ENCODE assay signal across 8 cellular contexts in the genomic region with DNA sequence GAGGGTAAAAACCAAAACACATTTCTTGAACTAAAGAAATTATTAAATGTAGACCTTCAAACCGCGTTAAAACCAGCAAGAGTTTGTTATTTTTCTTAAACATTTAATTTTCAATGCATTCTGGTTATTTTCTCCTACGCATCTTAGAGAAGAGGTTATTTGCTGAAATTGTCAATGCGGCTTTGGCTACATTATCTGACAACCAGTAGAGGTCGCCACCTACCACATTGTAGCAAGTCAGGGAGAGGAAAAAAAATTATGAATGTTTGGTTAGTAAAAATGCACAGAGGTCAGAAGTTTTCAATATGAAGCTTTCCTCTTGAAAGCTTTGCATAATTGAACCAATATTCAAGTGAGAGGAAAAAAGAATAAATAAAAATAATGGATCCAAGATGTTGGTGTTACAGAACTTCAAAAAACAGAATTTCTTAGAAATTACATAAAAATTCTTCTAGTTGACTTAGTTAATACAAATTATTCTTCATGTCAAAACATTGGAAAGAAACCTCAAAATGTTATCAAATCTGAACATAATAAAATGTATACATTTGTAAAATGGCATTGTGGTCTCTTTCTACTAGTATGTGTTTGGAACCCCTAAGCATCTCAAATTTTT.
DNase-seq lines count a peak whose midpoint lies in the region; FAIRE-seq and TF ChIP-seq lines count a peak whose summit lies in the region.

No MANE protein-coding gene starts in this region.

- H3F3A ChIP-seq in Loucy (ENCODE audit: low read depth), result no peaks in the 10 kb centered on the region

- H3K27me3 Mint-ChIP-seq in nephron progenitor cell (ENCODE audit: low read depth, poor library complexity), result no peaks in the 10 kb centered on the region

- H3K9me3 ChIP-seq in Loucy (ENCODE audit: insufficient read depth, low read depth, low read length), result no peaks in the 10 kb centered on the region

- H3K27me3 ChIP-seq in Loucy (ENCODE audit: insufficient read depth, low read length, poor library complexity, severe bottlenecking), result no peaks in the 10 kb centered on the region

- H3K4me1 Mint-ChIP-seq in nephron progenitor cell, result no peaks in the 10 kb centered on the region

- DNase-seq in stimulated activated CD4-positive, alpha-beta T cell treated with anti-CD3 and anti-CD28 coated beads, Interleukin-12 subunit alpha, Interleukin-12 subunit beta, amount 100 ng/mL, for 48 hours (ENCODE audit: low read depth in 2 of 3, low spot score in 1 of 3), result peak in 2 of 3 donors; percentile 6 to 20
- no peak for DNase-seq in stimulated activated CD4-positive, alpha-beta T cell treated with anti-CD3 and anti-CD28 coated beads, Interleukin-4, amount 100 ng/mL, for 4 hours
- DNase-seq in H4 (ENCODE audit: low spot score), result peak; percentile 56
- peak; percentile 29 to 58 for DNase-seq in SHP77 (lab: John Stamatoyannopoulos, UW)
- peak; percentile 45 for DNase-seq in nephron progenitor cell
- no peak for DNase-seq in activated naive CD4-positive, alpha-beta T cell treated with Interleukin-2 at 50 U/mL for 16 hours

- H3K4me1 ChIP-seq in Loucy (ENCODE audit: insufficient read depth, low read length, poor library complexity, severe bottlenecking), result no peaks in the 10 kb centered on the region

- no peak overlapping the region for H3K9ac ChIP-seq in Loucy (ENCODE audit: low read depth, low read length, poor library complexity, severe bottlenecking)

- peak; percentile 72 for FAIRE-seq in endometrium (lab: Jason Lieb, UNC)

- TF ChIP-seq CTCF in Loucy (conservative IDR thresholded peaks at IDR 0.05; ENCODE audit: low read length), result peak; percentile 96
- peak; percentile 94 for TF ChIP-seq CTCF in nephron progenitor cell (IDR thresholded peaks at IDR 0.05)

- H3K9me3 Mint-ChIP-seq in nephron progenitor cell, result no peaks in the 10 kb centered on the region

- H3K79me2 ChIP-seq in Loucy (ENCODE audit: insufficient read depth, low read length), result no peaks in the 10 kb centered on the region

- H3K9me2 ChIP-seq in Loucy (replicated peaks; ENCODE audit: low read depth, low read length), result no peaks in the 10 kb centered on the region

- no peaks in the 10 kb centered on the region for H3K36me3 Mint-ChIP-seq in nephron progenitor cell (ENCODE audit: low read depth)

- H3K4me3 ChIP-seq in Loucy (ENCODE audit: low read length, poor library complexity, severe bottlenecking), result no peak overlapping the region

- H3K27ac Mint-ChIP-seq in nephron progenitor cell, result no peak overlapping the region

- H3K4me3 Mint-ChIP-seq in nephron progenitor cell, result no peak overlapping the region

- H2AFZ ChIP-seq in Loucy (ENCODE audit: low read length), result no peak overlapping the region

- H3K4me2 ChIP-seq in Loucy (ENCODE audit: low read depth, low read length, poor library complexity, severe bottlenecking), result no peak overlapping the region

- H3K36me3 ChIP-seq in Loucy (ENCODE audit: insufficient read depth, low read length), result no peaks in the 10 kb centered on the region

- no peaks in the 10 kb centered on the region for H4K20me1 ChIP-seq in Loucy (ENCODE audit: insufficient read depth, low read length, poor library complexity, severe bottlenecking)

Comparison
In these comparisons a context has a peak if more than half of its experiments do, and no peak if none do; other contexts are left out.
1. DNase-seq: peak in stimulated activated CD4-positive, alpha-beta T cell treated with anti-CD3 and anti-CD28 coated beads, Interleukin-12 subunit alpha, Interleukin-12 subunit beta, amount 100 ng/mL, for 48 hours (2 of 3), H4 (single experiment), SHP77 (2 of 2) and nephron progenitor cell (single experiment); none in stimulated activated CD4-positive, alpha-beta T cell treated with anti-CD3 and anti-CD28 coated beads, Interleukin-4, amount 100 ng/mL, for 4 hours (0 of 2) and activated naive CD4-positive, alpha-beta T cell treated with Interleukin-2 at 50 U/mL for 16 hours (single experiment).